ENCODE assay signal across 23 cellular contexts in genomic region chr6:71031912-71032311, GRCh38.
DNase-seq lines count a peak whose midpoint lies in the region; ATAC-seq, FAIRE-seq and TF ChIP-seq lines count a peak whose summit lies in the region.
"Had no signal": no experiment of that assay in that cellular context is flagged by ENCODE, and none has a peak within 500 bp of the region (broad histone marks: within the 10 kb centered on the region; RNA-seq: fewer than 3 reads in every experiment).

No MANE protein-coding gene starts in this region.

- no peak overlapping the region for H2AFZ ChIP-seq in HepG2 (ENCODE audit: low read length)

- H3K9ac ChIP-seq in HepG2 (ENCODE audit: insufficient read depth, low read depth, low read length): no peak overlapping the region
- H3K9ac ChIP-seq: BLaER1 had no signal

- POLR2A ChIA-PET in HepG2 (lab: Yijun Ruan, JAX): no interaction called here

- H3K27ac ChIP-seq in caudate nucleus (ENCODE audit: low read depth, low read length) (peak overlapping the region; percentile 7), HepG2 (ENCODE audit: extremely low read length, insufficient read depth, low read length) (no peak overlapping the region), upper lobe of right lung (no peak overlapping the region)
- H3K27ac ChIP-seq: BLaER1, SJSA1 had no signal

- peak overlapping the region; percentile 36 for H3K4me2 ChIP-seq in HepG2 (ENCODE audit: low read depth, low read length)
- H3K4me2 ChIP-seq: BLaER1 had no signal

- WGBS in HepG2 (ENCODE audit: low lambda C conversion rate): 0% methylated on average over 4 of the region's 4 CpGs

- H3K4me1 ChIP-seq in HepG2 (ENCODE audit: insufficient read depth, low read length) (peaks cover 16% of the 10 kb centered on the region), upper lobe of right lung (no peaks in the 10 kb centered on the region)
- H3K4me1 ChIP-seq: BLaER1, SJSA1 had no signal

- H3K4me3 ChIP-seq in HepG2 (replicated peaks in 1 of 3; ENCODE audit: insufficient read depth in 1 of 3, low read depth in 2 of 3, low read length in 3 of 3): no peak overlapping the region
- no peak overlapping the region for H3K4me3 ChIP-seq in upper lobe of right lung
- H3K4me3 ChIP-seq: BLaER1, GM12878, SJSA1 had no signal

- in situ Hi-C loops in HepG2 (cut with HindIII; ENCODE audit: extremely low pct_ligation_motif_present, low pct_unique_long_range_greater_than_20kb): no loop called here

- BruUV-seq in HepG2 (replicated peaks; lab: Mats Ljungman, UMichigan): no TSS peak

- no peak for TF ChIP-seq POLR2A in HepG2 (IDR thresholded peaks at IDR 0.05; ENCODE audit: insufficient read depth in 1 of 2, low read depth in 2 of 2, low read length in 2 of 2)

- ATAC-seq in HepG2 (peak; percentile 100), upper lobe of right lung (peak; percentile 27), GM21528 (IDR thresholded peaks at IDR 0.05; ENCODE audit: low FRiP score, unreplicated experiment) (no peak), HG03442 (IDR thresholded peaks at IDR 0.05; ENCODE audit: unreplicated experiment) (no peak)
- ATAC-seq: GM12878, Right ventricle myocardium inferior had no signal

- no peaks in the 10 kb centered on the region for H3K36me3 ChIP-seq in HepG2 (replicated peaks in 1 of 2; ENCODE audit: control insufficient read depth in 1 of 2, insufficient read depth in 2 of 2, low read length in 2 of 2)
- no peaks in the 10 kb centered on the region for H3K36me3 ChIP-seq in upper lobe of right lung
- H3K36me3 ChIP-seq: BLaER1, SJSA1 had no signal

- H3K27me3 ChIP-seq in HepG2 (ENCODE audit: control insufficient read depth in 1 of 2, insufficient read depth in 2 of 2, low read length in 2 of 2) (no peaks in the 10 kb centered on the region), upper lobe of right lung (no peaks in the 10 kb centered on the region)
- H3K27me3 ChIP-seq: BLaER1, SJSA1 had no signal

- H3K9me3 ChIP-seq in HepG2 (ENCODE audit: low read length): no peaks in the 10 kb centered on the region
- no peaks in the 10 kb centered on the region for H3K9me3 ChIP-seq in upper lobe of right lung
- H3K9me3 ChIP-seq: BLaER1, Caco-2, SJSA1 had no signal

- peak; percentile 83 for FAIRE-seq in HepG2 (lab: Jason Lieb, UNC)
- FAIRE-seq: GM12878, RCC 7860 had no signal

- DNase-seq in M059J (ENCODE audit: low read depth): peak; percentile 8
- DNase-seq in caudate nucleus (lab: John Stamatoyannopoulos, UW): no peak
- peak; percentile 77 for DNase-seq in HepG2 (ENCODE audit: low spot score)
- DNase-seq in upper lobe of right lung: no peak
- no peak for DNase-seq in NCI-H1092 treated with DMSO at 0.1 percent for 48 hours (lab: John Stamatoyannopoulos, UW)
- DNase-seq: Caco-2; CD4-positive, alpha-beta memory T cell; DMS 273 treated with DMSO at 0.1 percent for 48 hours; DND-41; GOT3; MV-4-11; NCI-H1694; NCI-H2081; NCI-H2171; NCI-H526; OCI-M1 had no signal

- intact Hi-C loops in HepG2 (cut with micrococcal nuclease; ENCODE audit: unreplicated experiment) (no loop called here), upper lobe of right lung (cut with DNase I) (no loop called here)

- H4K20me1 ChIP-seq in HepG2 (ENCODE audit: insufficient read depth, low read length): no peaks in the 10 kb centered on the region
- H4K20me1 ChIP-seq: BLaER1 had no signal

- CTCF ChIA-PET in HepG2 (lab: Yijun Ruan, JAX; ENCODE audit: low intra/inter-chr PET ratio, low total read pairs): no interaction called here

- TF ChIP-seq EP300 in HepG2 (IDR thresholded peaks at IDR 0.05; ENCODE audit: low read depth in 2 of 2, low read length in 2 of 2) (peak in 1 of 2 experiments; percentile 70; a peak in 2 of 4 replicates), HepG2 (CRISPR knock-in tag; IDR thresholded peaks at IDR 0.05; ENCODE audit: borderline replicate concordance) (no peak)

- H3K79me2 ChIP-seq in HepG2 (ENCODE audit: insufficient read depth, low read length): no peaks in the 10 kb centered on the region

- no peak for TF ChIP-seq RAD21 in HepG2 (CRISPR knock-in tag; IDR thresholded peaks at IDR 0.05)

- TF ChIP-seq CTCF in HepG2 (CRISPR knock-in tag; IDR thresholded peaks at IDR 0.05) (no peak), upper lobe of right lung (IDR thresholded peaks at IDR 0.05) (no peak)

TF ChIP-seq in HepG2, 621 proteins besides CTCF, POLR2A, EP300 and RAD21 (continues in another document):
- TF ChIP-seq MLXIP (CRISPR knock-in tag; IDR thresholded peaks at IDR 0.05; ENCODE audit: borderline replicate concordance): no peak
- peak; percentile 84 for TF ChIP-seq RARA (CRISPR knock-in tag; IDR thresholded peaks at IDR 0.05)
- TF ChIP-seq EZH2 (conservative IDR thresholded peaks at IDR 0.05; ENCODE audit: low read depth, low read length): no peak
- TF ChIP-seq SALL1 (CRISPR knock-in tag; IDR thresholded peaks at IDR 0.05): peak; percentile 76
- peak; percentile 60; the same call in 1 of the 2 replicates for TF ChIP-seq ZNF292 (CRISPR knock-in tag; IDR thresholded peaks at IDR 0.05; ENCODE audit: borderline replicate concordance, low read depth)
- TF ChIP-seq DRAP1 (CRISPR knock-in tag; IDR thresholded peaks at IDR 0.05): peak; percentile 54; the same call in 1 of the 2 replicates
- TF ChIP-seq FOXP4 (CRISPR knock-in tag; IDR thresholded peaks at IDR 0.05): peak; percentile 98
- TF ChIP-seq KDM1A (CRISPR knock-in tag; IDR thresholded peaks at IDR 0.05): 0 out of 2 replicates have a peak, but pooled peaks have one; percentile 51
- TF ChIP-seq ZNF264 (CRISPR knock-in tag; IDR thresholded peaks at IDR 0.05): 0 out of 2 replicates have a peak, but pooled peaks have one; percentile 22
- TF ChIP-seq WIZ (CRISPR knock-in tag; IDR thresholded peaks at IDR 0.05): peak; percentile 63; the same call in 1 of the 2 replicates
- TF ChIP-seq ZNF788 (CRISPR knock-in tag; IDR thresholded peaks at IDR 0.05; ENCODE audit: borderline replicate concordance): peak; percentile 25; the same call in 1 of the 2 replicates
- peak; percentile 83; the same call in 1 of the 2 replicates for TF ChIP-seq ZNF331 (CRISPR knock-in tag; IDR thresholded peaks at IDR 0.05)
- 0 out of 2 replicates have a peak, but pooled peaks have one; percentile 22 for TF ChIP-seq KAT8 (CRISPR knock-in tag; IDR thresholded peaks at IDR 0.05)
- TF ChIP-seq ATF1 (CRISPR knock-in tag; IDR thresholded peaks at IDR 0.05): peak; percentile 25; the same call in 1 of the 2 replicates
- peak; percentile 50; the same call in 1 of the 2 replicates for TF ChIP-seq ZBTB43 (CRISPR knock-in tag; conservative IDR thresholded peaks at IDR 0.05)
- TF ChIP-seq ZSCAN9 (CRISPR knock-in tag; IDR thresholded peaks at IDR 0.05; ENCODE audit: borderline replicate concordance): peak; percentile 59; the same call in 1 of the 2 replicates
- TF ChIP-seq NR2C2 (CRISPR knock-in tag; IDR thresholded peaks at IDR 0.05; ENCODE audit: borderline replicate concordance): 0 out of 2 replicates have a peak, but pooled peaks have one; percentile 28
- no peak for TF ChIP-seq SOX6 (IDR thresholded peaks at IDR 0.05)
- TF ChIP-seq SOX6 (CRISPR knock-in tag; IDR thresholded peaks at IDR 0.05): peak; percentile 85

Comparison
In these comparisons a context has a peak if more than half of its experiments do, and no peak if none do; other contexts are left out.
1. DNase-seq: peak in M059J (single experiment) and HepG2 (single experiment); none in caudate nucleus (0 of 61), upper lobe of right lung (single experiment) and NCI-H1092 treated with DMSO at 0.1 percent for 48 hours (single experiment).
2. ATAC-seq: peak in HepG2 (single experiment) and upper lobe of right lung (single experiment); none in GM21528 (single experiment) and HG03442 (single experiment).